In the genomic region with DNA sequence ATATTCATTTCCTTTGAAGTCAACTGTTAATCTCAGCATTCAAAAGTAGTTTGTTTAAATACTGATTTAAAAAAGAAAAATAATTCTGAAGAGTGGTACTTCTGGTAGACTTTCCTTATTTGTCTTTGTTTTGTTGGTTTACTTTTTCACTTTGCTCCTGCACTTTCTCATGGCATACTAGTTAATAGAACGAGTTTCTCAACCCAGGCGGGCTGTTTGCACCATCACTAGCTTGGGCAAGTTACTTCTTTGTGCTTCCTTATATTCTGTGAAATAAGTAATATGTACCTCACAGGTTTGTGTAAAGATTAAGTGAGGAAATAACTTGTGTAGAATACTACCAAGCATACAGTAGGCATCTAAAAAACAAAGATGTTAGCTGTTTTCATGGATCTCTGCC, we compare ENCODE assay signal across 20 cellular contexts. TPM values are rescaled to one million over a fixed set of nuclear protein-coding genes. Genes with fewer than 3 reads are reported as not detected.
DNase-seq lines count a peak whose midpoint lies in the region; ATAC-seq, FAIRE-seq and TF ChIP-seq lines count a peak whose summit lies in the region.
"Had no signal": no experiment of that assay in that cellular context is flagged by ENCODE, and none has a peak within 500 bp of the region (broad histone marks: within the 10 kb centered on the region; RNA-seq: fewer than 3 reads in every experiment).

No MANE protein-coding gene starts in this region.

- no peak overlapping the region for H4K5ac ChIP-seq in H9 (ENCODE audit: insufficient read length, low read depth, low read length)

- H2AFZ ChIP-seq in smooth muscle cell (ENCODE audit: low read depth) = no peak overlapping the region
- H2AFZ ChIP-seq in H9 (ENCODE audit: low read length) = no peak overlapping the region

- H3K27me3 ChIP-seq in RWPE2 (ENCODE audit: insufficient read depth, poor library complexity, severe bottlenecking) (no peaks in the 10 kb centered on the region), smooth muscle cell (ENCODE audit: low read depth) (no peaks in the 10 kb centered on the region), H9 (ENCODE audit: insufficient read depth, low read length) (no peaks in the 10 kb centered on the region)
- H3K27me3 ChIP-seq: BLaER1 treated with 17β-estradiol and CSF1 and Interleukin-3, amounts not matched to agents 10 nM and 100 nM; Peyer's patch; SJCRH30 had no signal

- no peak overlapping the region for H2BK15ac ChIP-seq in H9 (ENCODE audit: low read depth, low read length)

- peak overlapping the region; percentile 45 for H3K27ac ChIP-seq in RWPE2 (ENCODE audit: poor library complexity, severe bottlenecking)
- peak overlapping the region; percentile 54 for H3K27ac ChIP-seq in epithelial cell of prostate
- no peak overlapping the region for H3K27ac ChIP-seq in smooth muscle cell (ENCODE audit: low read depth)
- no peak overlapping the region for H3K27ac ChIP-seq in H9 (ENCODE audit: insufficient read length, low read depth, low read length)
- H3K27ac ChIP-seq: BLaER1 treated with 17β-estradiol and CSF1 and Interleukin-3, amounts not matched to agents 10 nM and 100 nM; HL-60; Peyer's patch had no signal

- H2BK120ac ChIP-seq in H9 (ENCODE audit: low read depth, low read length, poor library complexity, severe bottlenecking) = no peak overlapping the region

- H3K4me1 ChIP-seq in RWPE2 (ENCODE audit: insufficient read depth, poor library complexity, severe bottlenecking) (peaks cover 13% of the 10 kb centered on the region), smooth muscle cell (ENCODE audit: low read depth) (peaks cover 4% of the 10 kb centered on the region), H9 (ENCODE audit: insufficient read depth, low read length) (no peaks in the 10 kb centered on the region)
- H3K4me1 ChIP-seq: Peyer's patch had no signal

- no peak overlapping the region for H2BK20ac ChIP-seq in H9 (ENCODE audit: low read depth, low read length, poor library complexity, severe bottlenecking)

- peak overlapping the region; percentile 84 for H3K4me2 ChIP-seq in smooth muscle cell
- no peak overlapping the region for H3K4me2 ChIP-seq in H9 (ENCODE audit: insufficient read depth, insufficient read length, low read length)
- H3K4me2 ChIP-seq: BLaER1 treated with 17β-estradiol and CSF1 and Interleukin-3, amounts not matched to agents 10 nM and 100 nM had no signal

- DNase-seq in GM12891 (ENCODE audit: insufficient read length, low spot score) (no peak), RWPE2 (ENCODE audit: low spot score) (no peak), epithelial cell of prostate (ENCODE audit: low read depth, low spot score) (no peak), smooth muscle cell (lab: John Stamatoyannopoulos, UW; ENCODE audit: unreplicated experiment) (no peak), RKO (ENCODE audit: low spot score) (no peak), H9 (no peak), SIG-M5 treated with dmso at 0.1 percent for 504 hours (lab: John Stamatoyannopoulos, UW; ENCODE audit: unreplicated experiment) (no peak)
- DNase-seq in stimulated activated CD4-positive, alpha-beta T cell treated with anti-CD3 and anti-CD28 coated beads, Interleukin-4, amount 100 ng/mL, for 24 hours = no peak
- DNase-seq: KBM-7, NCI-H1048, NCI-H1694, NCI-H2107, NCI-H69, Peyer's patch, SJCRH30, T-helper 1 cell had no signal

- no peak overlapping the region for H3K4me3 Mint-ChIP-seq in H9

- no peak overlapping the region for H3K14ac ChIP-seq in H9 (ENCODE audit: insufficient read depth, low read length)

- 85% methylated on average over 2 of the region's 2 CpGs for WGBS in smooth muscle cell (ENCODE audit: low lambda C conversion rate)
- no CpG with 5 or more reads among the region's 2 CpGs for WGBS in H9 (ENCODE audit: extremely low coverage, insufficient read length, low lambda C conversion rate)

- H3K36me3 ChIP-seq in RWPE2 (ENCODE audit: low read depth) (no peaks in the 10 kb centered on the region), smooth muscle cell (ENCODE audit: low read depth) (no peaks in the 10 kb centered on the region)
- H3K36me3 ChIP-seq: Peyer's patch had no signal

- TF ChIP-seq CTCF in RWPE2 (IDR thresholded peaks at IDR 0.05; ENCODE audit: poor library complexity, severe bottlenecking) (no peak), smooth muscle cell (IDR thresholded peaks at IDR 0.05; ENCODE audit: borderline replicate concordance, insufficient read depth, poor library complexity, severe bottlenecking) (no peak), H9 (conservative IDR thresholded peaks at IDR 0.05) (no peak)

- FAIRE-seq in GM12891 (lab: Jason Lieb, UNC) = peak; percentile 41
- FAIRE-seq: GM18507 had no signal

- no peak overlapping the region for H4K8ac ChIP-seq in H9 (replicated peaks; ENCODE audit: insufficient read length, low read depth, low read length)

- H3K27ac Mint-ChIP-seq in H9 = no peak overlapping the region

- no peaks in the 10 kb centered on the region for H3F3A ChIP-seq in smooth muscle cell (ENCODE audit: low read depth)

- no peaks in the 10 kb centered on the region for H3K79me1 ChIP-seq in H9 (ENCODE audit: insufficient read depth, low read depth, low read length, poor library complexity, severe bottlenecking)

- peaks cover 0 to 6% of the 10 kb centered on the region in 2 experiments; a peak in 1 of 4 replicates for H3K4me1 Mint-ChIP-seq in H9

- H3K4me3 ChIP-seq in RWPE2 (ENCODE audit: severe bottlenecking) (no peak overlapping the region), smooth muscle cell (no peak overlapping the region)
- H3K4me3 ChIP-seq: BLaER1 treated with 17β-estradiol and CSF1 and Interleukin-3, amounts not matched to agents 10 nM and 100 nM; Peyer's patch; SJCRH30 had no signal

- no peaks in the 10 kb centered on the region for H3K23me2 ChIP-seq in H9 (ENCODE audit: insufficient read length, low read depth, low read length, poor library complexity, severe bottlenecking)

- no peaks in the 10 kb centered on the region for H3K9me3 Mint-ChIP-seq in H9

- no peak overlapping the region for H3T11ph ChIP-seq in H9 (ENCODE audit: low read length)

- H3K36me3 Mint-ChIP-seq in H9 (ENCODE audit: insufficient read depth in 1 of 3, low read depth in 3 of 3) = no peaks in the 10 kb centered on the region

- no peak overlapping the region for H3K56ac ChIP-seq in H9 (ENCODE audit: insufficient read length, low read depth, low read length)

- no peak overlapping the region for H2AK5ac ChIP-seq in H9 (ENCODE audit: insufficient read length, low read length)

- no peaks in the 10 kb centered on the region for H3K27me3 Mint-ChIP-seq in H9 (ENCODE audit: low read depth)

- no peak overlapping the region for H3K23ac ChIP-seq in H9 (ENCODE audit: insufficient read length, low read depth, low read length)

- no peak overlapping the region for H2BK5ac ChIP-seq in H9 (ENCODE audit: insufficient read length, low read length)

- no peak for ATAC-seq in RWPE2 (ENCODE audit: low read depth)
- ATAC-seq: HCT116 had no signal

- no peaks in the 10 kb centered on the region for H3K9me3 ChIP-seq in RWPE2 (ENCODE audit: severe bottlenecking)
- no peaks in the 10 kb centered on the region for H3K9me3 ChIP-seq in smooth muscle cell (replicated peaks; ENCODE audit: low read depth)
- no peaks in the 10 kb centered on the region for H3K9me3 ChIP-seq in H9 (ENCODE audit: control insufficient read depth, low read depth, low read length)
- H3K9me3 ChIP-seq: BLaER1 treated with 17β-estradiol and CSF1 and Interleukin-3, amounts not matched to agents 10 nM and 100 nM; Peyer's patch; SJCRH30 had no signal

- no peak overlapping the region for H2BK12ac ChIP-seq in H9 (ENCODE audit: insufficient read length, low read depth, low read length)

- no peak overlapping the region for H3K9ac ChIP-seq in smooth muscle cell (ENCODE audit: low read depth)
- H3K9ac ChIP-seq in H9 (ENCODE audit: extremely low read depth, insufficient read length, low read length) = no peak overlapping the region
- H3K9ac ChIP-seq: BLaER1 treated with 17β-estradiol and CSF1 and Interleukin-3, amounts not matched to agents 10 nM and 100 nM had no signal

- H4K20me1 ChIP-seq in smooth muscle cell (ENCODE audit: low read depth) (no peaks in the 10 kb centered on the region), H9 (ENCODE audit: control insufficient read depth, insufficient read depth, insufficient read length) (no peaks in the 10 kb centered on the region)

- no peak overlapping the region for H3K4ac ChIP-seq in H9 (ENCODE audit: low read depth, low read length)

- no peak overlapping the region for H3K18ac ChIP-seq in H9 (ENCODE audit: insufficient read length, low read depth, low read length)

- TF ChIP-seq POLR2A in GM12891 (IDR thresholded peaks at IDR 0.05; ENCODE audit: low read depth, low read length) = no peak

- H4K91ac ChIP-seq in H9 (ENCODE audit: insufficient read length, low read depth, low read length) = no peak overlapping the region

- H3K79me2 ChIP-seq in smooth muscle cell (ENCODE audit: low read depth) (no peaks in the 10 kb centered on the region), H9 (ENCODE audit: insufficient read depth, low read length) (no peaks in the 10 kb centered on the region)

TF ChIP-seq in GM12891, 5 proteins besides CTCF, POLR2A, EP300 and RAD21:
- TF ChIP-seq SPI1 (IDR thresholded peaks at IDR 0.05; ENCODE audit: low read depth, low read length) (no peak), TAF1 (IDR thresholded peaks at IDR 0.05; ENCODE audit: low read depth, low read length) (no peak), POLR2AphosphoS5 (IDR thresholded peaks at IDR 0.05; ENCODE audit: low read depth, low read length) (no peak)

RNA-seq across cellular contexts. Expression of gene SLC38A6, which starts 45.5 kb away (rescaled TPM):
- polyA plus RNA-seq in GM12891 (2012; ENCODE audit: low read depth, missing spikeins) = 2.2 TPM
- 11.8 and 28.7 TPM in 2 replicates for total RNA-seq in smooth muscle cell
- 5.5 and 5.7 TPM in 2 replicates for polyA plus RNA-seq in smooth muscle cell
- 6.0 and 7.2 TPM in 2 replicates for total RNA-seq in H9 (2021)

RNA-seq across cellular contexts. Expression of gene TRMT5, which starts 45.6 kb away (rescaled TPM):
- polyA plus RNA-seq in GM12891 (2012; ENCODE audit: low read depth, missing spikeins) = 6.9 TPM
- 6.6 and 9.1 TPM in 2 replicates for total RNA-seq in smooth muscle cell
- 4.1 and 4.5 TPM in 2 replicates for polyA plus RNA-seq in smooth muscle cell
- total RNA-seq in H9 (2021) = 24.9 and 28.3 TPM in 2 replicates

Comparison
In these comparisons a context has a peak if more than half of its experiments do, and no peak if none do; other contexts are left out.
1. H3K27ac ChIP-seq: peak in RWPE2 (single experiment) and epithelial cell of prostate (single experiment); none in smooth muscle cell (single experiment) and H9 (single experiment).